9 cellular contexts compared by ENCODE assay signal in genomic region chr21:34510148-34511142, GRCh38. TPM values are rescaled to one million over a fixed set of nuclear protein-coding genes. Genes with fewer than 3 reads are reported as not detected.
A peak's percentile ranks its signal among the peaks of the same experiment; 100 is the strongest.
DNase-seq lines count a peak whose midpoint lies in the region; TF ChIP-seq lines count a peak whose summit lies in the region.
"Had no signal": no experiment of that assay in that cellular context is flagged by ENCODE, and none has a peak within 500 bp of the region (broad histone marks: within the 10 kb centered on the region; RNA-seq: fewer than 3 reads in every experiment).

No MANE protein-coding gene starts in this region.

- TF ChIP-seq POLR2A in lower leg skin (IDR thresholded peaks at IDR 0.05): no peak

- DNase-seq in NCI-H524 (lab: John Stamatoyannopoulos, UW): peak; percentile 5 to 17
- DNase-seq in NCI-H524 treated with DMSO at 0.1 percent for 48 hours (lab: John Stamatoyannopoulos, UW): no peak
- peak; percentile 63 for DNase-seq in SKM-1 (lab: John Stamatoyannopoulos, UW; ENCODE audit: unreplicated experiment)
- peak; percentile 89 for DNase-seq in choroid plexus epithelial cell (ENCODE audit: low read depth)
- peak; percentile 52 to 91 for DNase-seq in lower leg skin (ENCODE audit: low spot score in 2 of 2)
- DNase-seq in stimulated activated CD8-positive, alpha-beta memory T cell treated with anti-CD3 and anti-CD28 coated beads, Interleukin-15, amount 100 ng/mL, for 48 hours (ENCODE audit: low read depth in 2 of 2): peak; percentile 37 to 45
- no peak for DNase-seq in NCI-H2081 treated with DMSO at 0.1 percent for 48 hours (lab: John Stamatoyannopoulos, UW)

- 70 to 71% methylated on average over 14 to 15 of the region's 15 CpGs for WGBS in lower leg skin, 2 donors

- H3K4me3 ChIP-seq in choroid plexus epithelial cell (ENCODE audit: low read depth, low read length) (no peak overlapping the region), lower leg skin (ENCODE audit: low read depth, poor library complexity, severe bottlenecking) (no peak overlapping the region)
- H3K4me3 ChIP-seq: BLaER1 treated with 17β-estradiol and CSF1 and Interleukin-3, amounts not matched to agents 10 nM and 100 nM had no signal

- TF ChIP-seq CTCF in LNCAP (IDR thresholded peaks at IDR 0.05) (peak; percentile 42), choroid plexus epithelial cell (conservative IDR thresholded peaks at IDR 0.05; ENCODE audit: low read depth, low read length) (peak; percentile 94), lower leg skin (IDR thresholded peaks at IDR 0.05) (peak in 1 of 3 donors; percentile 64)

- intact Hi-C loops in lower leg skin (cut with DNase I; ENCODE audit: low total_unique reads): no loop called here

RNA-seq across cellular contexts. Expression of gene KCNE1, which starts 1.6 kb away (rescaled TPM):
- total RNA-seq in lower leg skin: 1 to 10 TPM in 1 of 4 donors, under 1 TPM in 3; 0.13 to 1.4 (median 0.64) TPM

Comparison
In these comparisons a context has a peak if more than half of its experiments do, and no peak if none do; other contexts are left out.
1. DNase-seq: peak in NCI-H524 (2 of 2), SKM-1 (single experiment), choroid plexus epithelial cell (single experiment), lower leg skin (2 of 2) and stimulated activated CD8-positive, alpha-beta memory T cell treated with anti-CD3 and anti-CD28 coated beads, Interleukin-15, amount 100 ng/mL, for 48 hours (2 of 2); none in NCI-H524 treated with DMSO at 0.1 percent for 48 hours (single experiment) and NCI-H2081 treated with DMSO at 0.1 percent for 48 hours (single experiment).